ENCODE assay signal across 1 cellular context in genomic region chr14:67485501-67486095, GRCh38.
TF ChIP-seq lines count a peak whose summit lies in the region.

No MANE protein-coding gene starts in this region.

TF ChIP-seq in HepG2, 621 proteins besides CTCF, POLR2A, EP300 and RAD21:
- no peak for TF ChIP-seq HNRNPH1 (optimal IDR thresholded peaks at IDR 0.05; ENCODE audit: low read depth, low read length)
- no peak for TF ChIP-seq MEF2D (CRISPR knock-in tag; IDR thresholded peaks at IDR 0.05)
- TF ChIP-seq ZNF275 (CRISPR knock-in tag; IDR thresholded peaks at IDR 0.05; ENCODE audit: borderline replicate concordance), result no peak
- no peak for TF ChIP-seq ZNF710 (CRISPR knock-in tag; IDR thresholded peaks at IDR 0.05; ENCODE audit: borderline replicate concordance)
- TF ChIP-seq SMYD3 (CRISPR knock-in tag; IDR thresholded peaks at IDR 0.05), result no peak
- TF ChIP-seq BCLAF1 (IDR thresholded peaks at IDR 0.05), result no peak
- TF ChIP-seq ZBTB39 (CRISPR knock-in tag; IDR thresholded peaks at IDR 0.05), result no peak
- TF ChIP-seq ZNF580 (CRISPR knock-in tag; IDR thresholded peaks at IDR 0.05; ENCODE audit: borderline replicate concordance, low read depth), result no peak
- no peak for TF ChIP-seq ATF7 (IDR thresholded peaks at IDR 0.05)
- no peak for TF ChIP-seq ATF7 (CRISPR knock-in tag; IDR thresholded peaks at IDR 0.05)
- no peak for TF ChIP-seq ELF1 (CRISPR knock-in tag; IDR thresholded peaks at IDR 0.05)
- no peak for TF ChIP-seq BHLHE40 (IDR thresholded peaks at IDR 0.05; ENCODE audit: low read length)
- TF ChIP-seq KIAA2018 (CRISPR knock-in tag; IDR thresholded peaks at IDR 0.05; ENCODE audit: borderline replicate concordance), result no peak
- TF ChIP-seq LRRFIP1 (CRISPR knock-in tag; conservative IDR thresholded peaks at IDR 0.05), result no peak
